24 cellular contexts compared by ENCODE assay signal in the genomic region with DNA sequence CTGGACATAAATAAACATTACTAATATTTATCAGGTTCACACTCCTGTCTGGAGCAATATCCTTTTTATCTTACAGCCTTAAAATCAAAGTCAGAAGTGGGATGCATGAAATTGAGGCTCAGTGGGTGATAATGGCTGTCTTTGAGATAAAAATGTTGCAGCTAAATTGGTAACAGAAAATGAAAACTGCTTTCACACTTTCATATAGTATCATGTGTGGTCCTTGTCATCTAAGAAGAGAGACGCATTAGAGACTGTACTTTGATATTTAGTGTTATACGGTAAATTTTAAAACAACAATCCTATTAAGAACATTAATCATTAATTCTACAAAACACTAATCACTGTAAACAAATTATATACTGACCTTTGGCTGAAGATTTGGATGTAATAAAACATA.
"Had no signal": no experiment of that assay in that cellular context is flagged by ENCODE, and none has a peak within 500 bp of the region (broad histone marks: within the 10 kb centered on the region; RNA-seq: fewer than 3 reads in every experiment).

No MANE protein-coding gene starts in this region.

- ATAC-seq: HepG2, Panc1, PC-3 had no signal

- H3K27ac ChIP-seq: RWPE1 had no signal

- DNase-seq: IMR-90; Kasumi-1; KG1; MV-4-11; NCI-H1048; NCI-H1105; NCI-H1417; NCI-H1436 treated with DMSO at 0.1 percent for 48 hours; NCI-H1694; NCI-H1930; NCI-H2081 treated with DMSO at 0.1 percent for 48 hours; NCI-H2171; NCI-H226; NCI-H446; NCI-H510A; NCI-H524 treated with DMSO at 0.1 percent for 48 hours; NCI-H69; NCI-H774; NK-92 treated with Interleukin-12 subunit alpha and Interleukin-12 subunit beta, amount 100 ng/mL, for 24 hours; PC-3; SHP77 had no signal
